Comparison of ENCODE assay signal across 8 cellular contexts in genomic region chr2:55014962-55015939, GRCh38. TPM values are rescaled to one million over a fixed set of nuclear protein-coding genes. Genes with fewer than 3 reads are reported as not detected.
DNase-seq lines count a peak whose midpoint lies in the region; ATAC-seq, FAIRE-seq and TF ChIP-seq lines count a peak whose summit lies in the region.

No MANE protein-coding gene starts in this region.

- peaks cover 52% of the 10 kb centered on the region for H3K4me1 Mint-ChIP-seq in activated B cell treated with CpG ODN at 0.5 μM for 24 hours
- peaks cover 47% of the 10 kb centered on the region for H3K4me1 Mint-ChIP-seq in nephron

- peak; percentile 96 for FAIRE-seq in G401.6 (lab: Jason Lieb, UNC)

- H3K4me3 Mint-ChIP-seq in activated B cell treated with CpG ODN at 0.5 μM for 24 hours (no peak overlapping the region), nephron (peak overlapping the region in 2 of 3 experiments; percentile 4 to 5)

- WGBS in esophagus squamous epithelium, 2 donors: 42 to 46% methylated on average over 6 of the region's 6 CpGs

- H3K27ac Mint-ChIP-seq in activated B cell treated with CpG ODN at 0.5 μM for 24 hours (no peak overlapping the region), nephron (peak overlapping the region; percentile 59 to 81 (median 76))

- no peaks in the 10 kb centered on the region for H3K9me3 ChIP-seq in esophagus squamous epithelium

- no peak for TF ChIP-seq POLR2A in esophagus squamous epithelium (IDR thresholded peaks at IDR 0.05)

- POLR2A ChIA-PET in activated B cell treated with CpG ODN at 0.5 μM for 24 hours (lab: Charles Lee): no interaction called here

- H3K27me3 Mint-ChIP-seq in activated B cell treated with CpG ODN at 0.5 μM for 24 hours (no peaks in the 10 kb centered on the region), nephron (ENCODE audit: low read depth) (no peaks in the 10 kb centered on the region)

- intact Hi-C loops in activated B cell treated with CpG ODN at 0.5 μM for 24 hours (cut with micrococcal nuclease): loop anchor here (1.0 to 10.0 kb wide), 8 partner anchors 34 to 417 kb away; partner anchors contain the start of genes CLHC1 and RPS27A
- intact Hi-C loops in esophagus squamous epithelium (cut with DNase I): loop anchor here (10.0 kb wide), 1 partner anchor 160 kb away; no protein-coding TSS in a partner anchor

- peak; percentile 49 for TF ChIP-seq CTCF in activated B cell treated with CpG ODN at 0.5 μM for 24 hours (IDR thresholded peaks at IDR 0.05)
- peak; percentile 21 to 74 (median 62) for TF ChIP-seq CTCF in esophagus squamous epithelium (IDR thresholded peaks at IDR 0.05)
- peak; percentile 49 to 65 (median 51) for TF ChIP-seq CTCF in nephron (IDR thresholded peaks at IDR 0.05; ENCODE audit: unreplicated experiment in 3 of 3)

- H3K9me3 Mint-ChIP-seq in activated B cell treated with CpG ODN at 0.5 μM for 24 hours (no peaks in the 10 kb centered on the region), nephron (peaks cover 3% of the 10 kb centered on the region)

- peaks cover 97% of the 10 kb centered on the region for H3K79me2 ChIP-seq in ACC112 (ENCODE audit: control insufficient read depth, insufficient read depth, low read length, unreplicated experiment)

- H3K4me1 ChIP-seq in ACC112 (ENCODE audit: control insufficient read depth, insufficient read depth, low read length, unreplicated experiment): peaks cover 91% of the 10 kb centered on the region
- H3K4me1 ChIP-seq in esophagus squamous epithelium: peaks cover 24 to 75% (median 42%) of the 10 kb centered on the region in 3 donors

- CTCF ChIA-PET in activated B cell treated with CpG ODN at 0.5 μM for 24 hours (lab: Charles Lee): interaction anchor here (0.9 to 9.2 kb wide), 5 partner anchors 12 to 171 kb away, joined by 3 to 96 read pairs (median 4); no protein-coding TSS in a partner anchor

- H3K4me3 ChIP-seq in ACC112 (ENCODE audit: low read depth, low read length) (peak overlapping the region; percentile 22; the same call in 1 of the 2 replicates), esophagus squamous epithelium (no peak overlapping the region)

- no peaks in the 10 kb centered on the region for H3K27me3 ChIP-seq in ACC112 (ENCODE audit: insufficient read depth, low read length)
- H3K27me3 ChIP-seq in esophagus squamous epithelium: no peaks in the 10 kb centered on the region

- DNase-seq in NCI-H1694 (lab: John Stamatoyannopoulos, UW) (peak; percentile 64), activated B cell treated with CpG ODN at 0.5 μM for 24 hours (no peak), esophagus squamous epithelium (lab: John Stamatoyannopoulos, UW) (no peak)

- H3K36me3 ChIP-seq in ACC112 (ENCODE audit: insufficient read depth, low read length): peaks cover 20% of the 10 kb centered on the region
- H3K36me3 ChIP-seq in esophagus squamous epithelium: peaks cover 0 to 7% (median 0%) of the 10 kb centered on the region in 3 donors

- no peak for ATAC-seq in activated B cell treated with CpG ODN at 0.5 μM for 24 hours (ENCODE audit: low read depth)
- no peak for ATAC-seq in GM19455 (IDR thresholded peaks at IDR 0.05; ENCODE audit: unreplicated experiment)
- ATAC-seq in HG03095 (IDR thresholded peaks at IDR 0.05; ENCODE audit: unreplicated experiment): no peak

- H3K36me3 Mint-ChIP-seq in activated B cell treated with CpG ODN at 0.5 μM for 24 hours (ENCODE audit: low read depth) (no peaks in the 10 kb centered on the region), nephron (ENCODE audit: low read depth) (peaks cover 38% of the 10 kb centered on the region)

- H3K27ac ChIP-seq in ACC112 (ENCODE audit: low read depth, low read length) (peak overlapping the region; percentile 42), esophagus squamous epithelium (peak overlapping the region in 2 of 4 donors; percentile 34 to 84)

- no peak overlapping the region for H2AFZ ChIP-seq in ACC112 (ENCODE audit: low read length, unreplicated experiment)

RNA-seq across cellular contexts. Expression of gene RTN4, which starts 35.0 kb away (rescaled TPM):
- total RNA-seq in activated B cell treated with CpG ODN at 0.5 μM for 24 hours (60.5 and 60.6 TPM in 2 replicates), esophagus squamous epithelium (100 to 1,000 TPM in 3 of 4 donors, 10 to 100 TPM in 1; 95.8 to 179 (median 129) TPM)
